14 cellular contexts compared by ENCODE assay signal in the genomic region with DNA sequence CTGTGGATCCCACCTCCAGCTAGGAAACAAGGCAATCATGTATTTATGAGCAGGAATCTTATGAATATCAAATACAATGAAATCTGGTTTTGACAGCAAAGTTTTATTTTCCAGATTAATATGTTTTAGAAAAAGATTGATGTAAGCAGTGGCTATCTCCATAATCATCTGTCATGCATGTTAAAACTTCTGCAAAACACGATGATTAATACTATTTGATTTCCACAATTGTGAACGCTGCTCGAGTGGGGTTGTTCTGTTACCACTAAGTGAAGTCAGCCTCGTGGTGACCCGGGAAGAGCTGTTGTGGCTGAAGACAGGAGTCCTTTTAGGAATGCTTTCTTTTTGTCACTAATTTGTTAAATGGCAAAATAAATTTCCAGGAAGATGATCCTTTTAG. TPM values are rescaled to one million over a fixed set of nuclear protein-coding genes. Genes with fewer than 3 reads are reported as not detected.
DNase-seq lines count a peak whose midpoint lies in the region; ATAC-seq and TF ChIP-seq lines count a peak whose summit lies in the region.
"Had no signal": no experiment of that assay in that cellular context is flagged by ENCODE, and none has a peak within 500 bp of the region (broad histone marks: within the 10 kb centered on the region; RNA-seq: fewer than 3 reads in every experiment).

No MANE protein-coding gene starts in this region.

- H3K27me3 ChIP-seq in NT2/D1 (ENCODE audit: insufficient read depth, insufficient read length), result no peaks in the 10 kb centered on the region
- H3K27me3 ChIP-seq in neutrophil, result no peaks in the 10 kb centered on the region
- no peaks in the 10 kb centered on the region for H3K27me3 ChIP-seq in upper lobe of left lung

- H3K9ac ChIP-seq in NT2/D1 (ENCODE audit: insufficient read length, low read depth), result peak overlapping the region; percentile 4

- WGBS in upper lobe of left lung, 2 donors, result 52 to 60% methylated on average over 5 of the region's 5 CpGs

- TF ChIP-seq CTCF in neutrophil (IDR thresholded peaks at IDR 0.05), result no peak
- TF ChIP-seq CTCF in upper lobe of left lung (IDR thresholded peaks at IDR 0.05), result no peak

- H3K9me3 Mint-ChIP-seq in dendritic cell treated with granulocyte-macrophage colony-stimulating factor and Interleukin-4, amounts not matched to agents 40 ng/mL and 50 ng/mL, for 4 days, result no peaks in the 10 kb centered on the region

- H3K4me1 ChIP-seq in NT2/D1 (ENCODE audit: insufficient read depth, insufficient read length) (no peaks in the 10 kb centered on the region), neutrophil (ENCODE audit: control insufficient read depth in 1 of 2, insufficient read depth in 1 of 2, low read depth in 1 of 2, low read length in 1 of 2) (peaks cover 14 to 15% of the 10 kb centered on the region in 2 experiments), upper lobe of left lung (peaks cover 7 to 21% (median 10%) of the 10 kb centered on the region in 4 donors)
- H3K4me1 ChIP-seq: HAP-1 had no signal

- ATAC-seq in HG02938 (IDR thresholded peaks at IDR 0.05; ENCODE audit: unreplicated experiment), result no peak
- ATAC-seq in upper lobe of left lung (ENCODE audit: low FRiP score in 2 of 2), result no peak
- ATAC-seq in GM21381 (IDR thresholded peaks at IDR 0.05; ENCODE audit: unreplicated experiment), result no peak
- ATAC-seq: left colon had no signal

- peaks cover 5% of the 10 kb centered on the region for H3K36me3 Mint-ChIP-seq in dendritic cell treated with granulocyte-macrophage colony-stimulating factor and Interleukin-4, amounts not matched to agents 40 ng/mL and 50 ng/mL, for 4 days (ENCODE audit: low read depth)

- intact Hi-C loops in dendritic cell treated with granulocyte-macrophage colony-stimulating factor and Interleukin-4, amounts not matched to agents 40 ng/mL and 50 ng/mL, for 4 days (cut with micrococcal nuclease), result loop anchor here (10.0 kb wide), 2 partner anchors 57 to 197 kb away; no protein-coding TSS in a partner anchor

- peaks cover 3% of the 10 kb centered on the region for H3K27me3 Mint-ChIP-seq in dendritic cell treated with granulocyte-macrophage colony-stimulating factor and Interleukin-4, amounts not matched to agents 40 ng/mL and 50 ng/mL, for 4 days

- H3K9me3 ChIP-seq in NT2/D1 (ENCODE audit: insufficient read depth, low read length), result no peaks in the 10 kb centered on the region
- no peaks in the 10 kb centered on the region for H3K9me3 ChIP-seq in neutrophil
- no peaks in the 10 kb centered on the region for H3K9me3 ChIP-seq in upper lobe of left lung
- H3K9me3 ChIP-seq: HAP-1, thoracic aorta had no signal

- peaks cover 8% of the 10 kb centered on the region for H3K36me3 ChIP-seq in NT2/D1 (ENCODE audit: insufficient read depth, insufficient read length, low read length)
- H3K36me3 ChIP-seq in neutrophil, result no peaks in the 10 kb centered on the region
- no peaks in the 10 kb centered on the region for H3K36me3 ChIP-seq in upper lobe of left lung
- H3K36me3 ChIP-seq: HAP-1, thoracic aorta had no signal

- DNase-seq in EH (ENCODE audit: low read depth) (peak; percentile 41), NT2/D1 (ENCODE audit: low read depth, low spot score) (no peak), upper lobe of left lung (no peak), NCI-H2227 treated with DMSO at 0.1 percent for 48 hours (lab: John Stamatoyannopoulos, UW) (no peak)
- DNase-seq: activated CD4-positive, CD25-positive, alpha-beta regulatory T cell; left colon; NCI-H1436; Right ventricle myocardium superior had no signal

- no peak for TF ChIP-seq POLR2A in upper lobe of left lung (IDR thresholded peaks at IDR 0.05)

- peak overlapping the region; percentile 82 for H3K27ac Mint-ChIP-seq in dendritic cell treated with granulocyte-macrophage colony-stimulating factor and Interleukin-4, amounts not matched to agents 40 ng/mL and 50 ng/mL, for 4 days

- TF ChIP-seq EP300 in upper lobe of left lung (IDR thresholded peaks at IDR 0.05), result no peak

- no peak overlapping the region for H3K4me3 Mint-ChIP-seq in dendritic cell treated with granulocyte-macrophage colony-stimulating factor and Interleukin-4, amounts not matched to agents 40 ng/mL and 50 ng/mL, for 4 days

- peak overlapping the region; percentile 71 for H3K27ac ChIP-seq in neutrophil
- no peak overlapping the region for H3K27ac ChIP-seq in upper lobe of left lung
- H3K27ac ChIP-seq: thoracic aorta had no signal

- H3K4me1 Mint-ChIP-seq in dendritic cell treated with granulocyte-macrophage colony-stimulating factor and Interleukin-4, amounts not matched to agents 40 ng/mL and 50 ng/mL, for 4 days (ENCODE audit: low read depth), result peaks cover 44% of the 10 kb centered on the region

- H3K4me3 ChIP-seq in NT2/D1 (ENCODE audit: insufficient read length, low read depth) (no peak overlapping the region), neutrophil (ENCODE audit: low read depth in 1 of 2, low read length in 1 of 2) (no peak overlapping the region), upper lobe of left lung (no peak overlapping the region)
- H3K4me3 ChIP-seq: HAP-1, thoracic aorta had no signal

RNA-seq across cellular contexts. Expression of a gene that starts 9.4 kb away (rescaled TPM):
- 10 to 100 TPM in 4 of 6 donors, 1 to 10 TPM in 2; 3.1 to 65.1 (median 12.7) TPM for total RNA-seq in upper lobe of left lung

RNA-seq across cellular contexts. Expression of a gene that starts 39.2 kb away (rescaled TPM):
- total RNA-seq in upper lobe of left lung, result 10 to 100 TPM; 28.1 to 59.1 (median 43.6) TPM
